ENCODE assay signal across 8 cellular contexts in the genomic region with DNA sequence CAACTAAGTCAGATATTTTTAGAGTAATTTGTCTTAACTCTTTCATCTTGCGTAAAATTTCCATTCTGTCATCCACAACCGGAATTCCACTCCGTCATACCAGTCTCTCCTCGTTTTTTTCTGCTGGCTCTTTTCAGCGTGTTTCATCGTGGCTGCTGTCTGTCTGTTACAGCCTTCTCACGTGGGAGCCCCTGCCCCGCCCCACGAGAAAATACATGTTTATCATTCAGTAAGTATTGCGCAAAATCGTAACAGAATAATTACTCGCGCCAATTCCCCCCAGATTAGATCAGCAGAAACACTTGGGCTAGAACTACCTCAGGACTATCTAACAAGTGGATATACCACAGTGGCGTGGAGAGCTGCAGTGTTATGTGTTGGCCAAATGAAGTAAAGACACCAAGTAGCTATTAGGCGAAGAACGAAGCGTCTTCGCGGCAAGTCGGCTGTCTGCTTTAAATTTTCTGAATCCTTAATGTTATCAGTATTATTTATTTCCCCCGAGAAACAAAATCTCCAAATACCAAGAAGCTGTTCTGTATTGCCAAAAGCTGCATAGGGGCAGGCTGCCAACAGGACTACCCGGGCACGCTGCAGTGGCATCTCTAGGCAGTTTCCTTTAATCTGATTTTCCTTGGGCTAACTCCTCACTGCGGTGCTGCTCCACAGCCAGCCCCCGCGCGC. TPM values are rescaled to one million over a fixed set of nuclear protein-coding genes. Genes with fewer than 3 reads are reported as not detected.
DNase-seq lines count a peak whose midpoint lies in the region; ATAC-seq, FAIRE-seq and TF ChIP-seq lines count a peak whose summit lies in the region.

No MANE protein-coding gene starts in this region.

- H3K4me3 ChIP-seq in NT2/D1 (ENCODE audit: insufficient read length, low read depth), result peak overlapping the region; percentile 44
- H3K4me3 ChIP-seq in fibroblast of villous mesenchyme (ENCODE audit: low read depth, low read length), result peak overlapping the region; percentile 80

- H3K4me1 ChIP-seq in NT2/D1 (ENCODE audit: insufficient read depth, insufficient read length), result no peaks in the 10 kb centered on the region

- H3K36me3 Mint-ChIP-seq in activated T-helper 2 cell treated with anti-CD3 and anti-CD28 coated beads, Interferon-gamma antibody, Interleukin-2, Interleukin-4, amounts not matched to agents 10 μg/mL and 5 μg/mL and 100 μg/mL, durations not matched to agents 14 hours and 24 hours and 36 hours (ENCODE audit: low read depth), result no peaks in the 10 kb centered on the region

- DNase-seq in GM12891 (ENCODE audit: insufficient read length, low spot score), result peak; percentile 6
- no peak for DNase-seq in NT2/D1 (ENCODE audit: low read depth, low spot score)
- peak; percentile 19 for DNase-seq in activated T-helper 2 cell treated with anti-CD3 and anti-CD28 coated beads, Interferon-gamma antibody, Interleukin-2, Interleukin-4, amounts not matched to agents 10 μg/mL and 5 μg/mL and 100 μg/mL, durations not matched to agents 14 hours and 24 hours and 36 hours (ENCODE audit: low spot score)
- DNase-seq in fibroblast of villous mesenchyme (ENCODE audit: low read depth), result peak; percentile 85
- DNase-seq in omental fat pad (ENCODE audit: low spot score), result peak; percentile 53
- peak; percentile 53 for DNase-seq in ureter (ENCODE audit: low spot score)

- H3K9ac ChIP-seq in NT2/D1 (ENCODE audit: insufficient read length, low read depth), result peak overlapping the region; percentile 58

- H3K36me3 ChIP-seq in NT2/D1 (ENCODE audit: insufficient read depth, insufficient read length, low read length), result peaks cover 2% of the 10 kb centered on the region

- no peaks in the 10 kb centered on the region for H3K27me3 Mint-ChIP-seq in activated T-helper 2 cell treated with anti-CD3 and anti-CD28 coated beads, Interferon-gamma antibody, Interleukin-2, Interleukin-4, amounts not matched to agents 10 μg/mL and 5 μg/mL and 100 μg/mL, durations not matched to agents 14 hours and 24 hours and 36 hours (ENCODE audit: low read depth)

- intact Hi-C loops in activated T-helper 2 cell treated with anti-CD3 and anti-CD28 coated beads, Interferon-gamma antibody, Interleukin-2, Interleukin-4, amounts not matched to agents 10 μg/mL and 5 μg/mL and 100 μg/mL, durations not matched to agents 14 hours and 24 hours and 36 hours (cut with micrococcal nuclease), result loop anchor here (1.0 to 5.0 kb wide), 8 partner anchors 25 to 686 kb away; partner anchors contain the start of gene HACD4

- H3K4me1 Mint-ChIP-seq in activated T-helper 2 cell treated with anti-CD3 and anti-CD28 coated beads, Interferon-gamma antibody, Interleukin-2, Interleukin-4, amounts not matched to agents 10 μg/mL and 5 μg/mL and 100 μg/mL, durations not matched to agents 14 hours and 24 hours and 36 hours (ENCODE audit: low read depth), result peaks cover 24% of the 10 kb centered on the region

- H3K9me3 Mint-ChIP-seq in activated T-helper 2 cell treated with anti-CD3 and anti-CD28 coated beads, Interferon-gamma antibody, Interleukin-2, Interleukin-4, amounts not matched to agents 10 μg/mL and 5 μg/mL and 100 μg/mL, durations not matched to agents 14 hours and 24 hours and 36 hours, result no peaks in the 10 kb centered on the region

- peak overlapping the region; percentile 78 for H3K4me3 Mint-ChIP-seq in activated T-helper 2 cell treated with anti-CD3 and anti-CD28 coated beads, Interferon-gamma antibody, Interleukin-2, Interleukin-4, amounts not matched to agents 10 μg/mL and 5 μg/mL and 100 μg/mL, durations not matched to agents 14 hours and 24 hours and 36 hours (ENCODE audit: low read depth)

- H3K9me3 ChIP-seq in NT2/D1 (ENCODE audit: insufficient read depth, low read length), result no peaks in the 10 kb centered on the region

- FAIRE-seq in GM12891 (lab: Jason Lieb, UNC), result no peak

- ATAC-seq in HG02870 (IDR thresholded peaks at IDR 0.05; ENCODE audit: unreplicated experiment) (peak; percentile 4), omental fat pad (ENCODE audit: low FRiP score) (peak; percentile 75), HG03108 (IDR thresholded peaks at IDR 0.05; ENCODE audit: unreplicated experiment) (no peak)

- no peak for TF ChIP-seq POLR2A in GM12891 (IDR thresholded peaks at IDR 0.05; ENCODE audit: low read depth, low read length)

- TF ChIP-seq CTCF in fibroblast of villous mesenchyme (IDR thresholded peaks at IDR 0.05; ENCODE audit: insufficient read depth, low read depth, low read length) (no peak), omental fat pad (IDR thresholded peaks at IDR 0.05) (no peak)

- no peaks in the 10 kb centered on the region for H3K27me3 ChIP-seq in NT2/D1 (ENCODE audit: insufficient read depth, insufficient read length)

- peak overlapping the region; percentile 82 for H3K27ac Mint-ChIP-seq in activated T-helper 2 cell treated with anti-CD3 and anti-CD28 coated beads, Interferon-gamma antibody, Interleukin-2, Interleukin-4, amounts not matched to agents 10 μg/mL and 5 μg/mL and 100 μg/mL, durations not matched to agents 14 hours and 24 hours and 36 hours

TF ChIP-seq in GM12891, 5 proteins besides CTCF, POLR2A, EP300 and RAD21:
- TF ChIP-seq SPI1 (IDR thresholded peaks at IDR 0.05; ENCODE audit: low read depth, low read length) (no peak), POLR2AphosphoS5 (IDR thresholded peaks at IDR 0.05; ENCODE audit: low read depth, low read length) (no peak), POU2F2 (IDR thresholded peaks at IDR 0.05; ENCODE audit: low read depth, low read length) (no peak), PAX5 (IDR thresholded peaks at IDR 0.05; ENCODE audit: insufficient read depth, low read length, severe bottlenecking) (no peak), TAF1 (IDR thresholded peaks at IDR 0.05; ENCODE audit: low read depth, low read length) (no peak)

RNA-seq across cellular contexts. Expression of gene FOCAD, which starts 0.6 kb away (rescaled TPM):
- polyA plus RNA-seq in GM12891 (2012; ENCODE audit: low read depth, missing spikeins), result 23.2 TPM
- 32.2 and 36.0 TPM in 2 replicates for total RNA-seq in activated T-helper 2 cell treated with anti-CD3 and anti-CD28 coated beads, Interferon-gamma antibody, Interleukin-2, Interleukin-4, amounts not matched to agents 10 μg/mL and 5 μg/mL and 100 μg/mL, durations not matched to agents 14 hours and 24 hours and 36 hours
- total RNA-seq in fibroblast of villous mesenchyme, result 54.4 and 93.7 TPM in 2 replicates
- 10 to 100 TPM; 19.1 to 57.4 (median 30.9) TPM for total RNA-seq in omental fat pad
- 50.2 TPM for total RNA-seq in ureter
